30 cellular contexts compared by ENCODE assay signal in the genomic region with DNA sequence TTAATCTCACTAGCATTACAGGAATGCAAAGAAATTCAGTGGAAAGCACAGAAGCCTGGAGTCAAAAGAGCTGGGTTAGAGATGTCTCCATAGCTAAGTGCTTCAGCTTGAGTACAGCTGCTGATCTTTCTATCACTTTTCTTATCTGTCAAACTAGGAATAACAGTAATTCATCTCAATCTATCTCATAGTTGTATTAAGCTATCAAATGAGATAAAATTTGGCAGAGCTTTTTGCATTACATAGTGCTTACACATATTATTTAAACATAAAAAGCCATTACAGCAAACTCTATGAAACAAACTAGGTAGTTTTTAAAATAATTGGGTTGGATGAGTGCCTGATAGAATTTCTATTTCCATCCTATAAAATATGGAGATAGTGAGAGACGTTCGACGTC.
"Had no signal": no experiment of that assay in that cellular context is flagged by ENCODE, and none has a peak within 500 bp of the region (broad histone marks: within the 10 kb centered on the region; RNA-seq: fewer than 3 reads in every experiment).

No MANE protein-coding gene starts in this region.

- H3K4me3 Mint-ChIP-seq: naive B cell; naive thymus-derived CD8-positive, alpha-beta T cell; natural killer cell treated with Interleukin-12 subunit alpha and Interleukin-12 subunit beta and Interleukin-15 and Interleukin-18, amount 100 ng/mL, for 72 hours; stimulated activated memory B cell treated with anti-CD40 and anti-IgM and Interleukin-4, amounts not matched to agents 10 μg/mL and 1 μg/mL and 100 μg/mL, for 72 hours; stimulated activated naive CD8-positive, alpha-beta T cell treated with anti-CD3 and anti-CD28 coated beads, Interleukin-15, amount 100 ng/mL, for 72 hours; type B pancreatic cell had no signal

- H3K4me3 ChIP-seq: pancreas, psoas muscle, right lobe of liver, sigmoid colon, spleen, suprapubic skin, tibial artery, transverse colon, upper lobe of right lung, uterus had no signal

- DNase-seq: naive B cell; naive thymus-derived CD8-positive, alpha-beta T cell; nucleus accumbens; psoas muscle; right lobe of liver; sigmoid colon; small intestine; spleen; stimulated activated CD4-positive, alpha-beta T cell treated with anti-CD3 and anti-CD28 coated beads, Interleukin-12 subunit alpha, Interleukin-12 subunit beta, amount 100 ng/mL, for 4 hours; stimulated activated CD4-positive, alpha-beta T cell treated with anti-CD3 and anti-CD28 coated beads, Interleukin-1b, Interleukin-23, amount 100 ng/mL, for 48 hours; stimulated activated CD4-positive, alpha-beta T cell treated with anti-CD3 and anti-CD28 coated beads, Interleukin-4, amount 100 ng/mL, for 1 hour; stimulated activated CD4-positive, alpha-beta T cell treated with anti-CD3 and anti-CD28 coated beads, Interleukin-4, amount 100 ng/mL, for 4 hours; stimulated activated CD8-positive, alpha-beta memory T cell treated with anti-CD3 and anti-CD28 coated beads, Interleukin-4, amount 100 ng/mL, for 48 hours; stimulated activated naive CD4-positive, alpha-beta T cell; stimulated activated naive CD8-positive, alpha-beta T cell treated with anti-CD3 and anti-CD28 coated beads, Interleukin-15, amount 100 ng/mL, for 72 hours; stimulated activated naive CD8-positive, alpha-beta T cell treated with anti-CD3 and anti-CD28 coated beads, Interleukin-15, Interleukin-2, amounts not matched to agents 100 U/mL and 50 U/mL, for 24 hours; substantia nigra; tibial artery; transverse colon; upper lobe of right lung; uterus had no signal

- H3K27ac ChIP-seq: neutrophil, pancreas, psoas muscle, right lobe of liver, sigmoid colon, spleen, suprapubic skin, testis, tibial artery, transverse colon, upper lobe of right lung, uterus had no signal

- H3K27ac Mint-ChIP-seq: naive B cell; naive thymus-derived CD8-positive, alpha-beta T cell; natural killer cell treated with Interleukin-12 subunit alpha and Interleukin-12 subunit beta and Interleukin-15 and Interleukin-18, amount 100 ng/mL, for 72 hours; progenitor cell of endocrine pancreas; stimulated activated memory B cell treated with anti-CD40 and anti-IgM and Interleukin-4, amounts not matched to agents 10 μg/mL and 1 μg/mL and 100 μg/mL, for 72 hours; stimulated activated naive CD8-positive, alpha-beta T cell treated with anti-CD3 and anti-CD28 coated beads, Interleukin-15, amount 100 ng/mL, for 72 hours; type B pancreatic cell had no signal

- H3K27me3 Mint-ChIP-seq: naive B cell; naive thymus-derived CD8-positive, alpha-beta T cell; natural killer cell treated with Interleukin-12 subunit alpha and Interleukin-12 subunit beta and Interleukin-15 and Interleukin-18, amount 100 ng/mL, for 72 hours; progenitor cell of endocrine pancreas; stimulated activated memory B cell treated with anti-CD40 and anti-IgM and Interleukin-4, amounts not matched to agents 10 μg/mL and 1 μg/mL and 100 μg/mL, for 72 hours; stimulated activated naive CD8-positive, alpha-beta T cell treated with anti-CD3 and anti-CD28 coated beads, Interleukin-15, amount 100 ng/mL, for 72 hours; type B pancreatic cell had no signal

- H3K27me3 ChIP-seq: neutrophil, pancreas, right lobe of liver, sigmoid colon, spleen, suprapubic skin, testis, tibial artery, transverse colon, upper lobe of right lung, uterus had no signal

- H3K9me3 Mint-ChIP-seq: type B pancreatic cell had no signal

- ATAC-seq: naive thymus-derived CD8-positive, alpha-beta T cell; natural killer cell treated with Interleukin-12 subunit alpha and Interleukin-12 subunit beta and Interleukin-15 and Interleukin-18, amount 100 ng/mL, for 72 hours; pancreas; psoas muscle; right cardiac atrium; right lobe of liver; stimulated activated memory B cell treated with anti-CD40 and anti-IgM and Interleukin-4, amounts not matched to agents 10 μg/mL and 1 μg/mL and 100 μg/mL, for 72 hours; stimulated activated naive CD8-positive, alpha-beta T cell treated with anti-CD3 and anti-CD28 coated beads, Interleukin-15, amount 100 ng/mL, for 72 hours; stimulated activated naive CD8-positive, alpha-beta T cell treated with anti-CD3 and anti-CD28 coated beads, Interleukin-15, Interleukin-2, amounts not matched to agents 100 U/mL and 50 U/mL, for 24 hours; upper lobe of right lung had no signal

- H3K4me1 Mint-ChIP-seq: naive B cell; naive thymus-derived CD8-positive, alpha-beta T cell; stimulated activated memory B cell treated with anti-CD40 and anti-IgM and Interleukin-4, amounts not matched to agents 10 μg/mL and 1 μg/mL and 100 μg/mL, for 72 hours; stimulated activated naive CD8-positive, alpha-beta T cell treated with anti-CD3 and anti-CD28 coated beads, Interleukin-15, amount 100 ng/mL, for 72 hours had no signal

- H3K4me1 ChIP-seq: pancreas, psoas muscle, right lobe of liver, suprapubic skin, testis, tibial artery, transverse colon, upper lobe of right lung, uterus had no signal

- H3K36me3 ChIP-seq: neutrophil, pancreas, right lobe of liver, sigmoid colon, spleen, suprapubic skin, tibial artery, transverse colon, upper lobe of right lung, uterus had no signal

- H3K36me3 Mint-ChIP-seq: naive B cell; natural killer cell treated with Interleukin-12 subunit alpha and Interleukin-12 subunit beta and Interleukin-15 and Interleukin-18, amount 100 ng/mL, for 72 hours; stimulated activated memory B cell treated with anti-CD40 and anti-IgM and Interleukin-4, amounts not matched to agents 10 μg/mL and 1 μg/mL and 100 μg/mL, for 72 hours; type B pancreatic cell had no signal

- H3K9me3 ChIP-seq: neutrophil, pancreas, psoas muscle, right lobe of liver, sigmoid colon, suprapubic skin, testis, tibial artery, transverse colon, upper lobe of right lung, uterus had no signal
